In the genomic region with DNA sequence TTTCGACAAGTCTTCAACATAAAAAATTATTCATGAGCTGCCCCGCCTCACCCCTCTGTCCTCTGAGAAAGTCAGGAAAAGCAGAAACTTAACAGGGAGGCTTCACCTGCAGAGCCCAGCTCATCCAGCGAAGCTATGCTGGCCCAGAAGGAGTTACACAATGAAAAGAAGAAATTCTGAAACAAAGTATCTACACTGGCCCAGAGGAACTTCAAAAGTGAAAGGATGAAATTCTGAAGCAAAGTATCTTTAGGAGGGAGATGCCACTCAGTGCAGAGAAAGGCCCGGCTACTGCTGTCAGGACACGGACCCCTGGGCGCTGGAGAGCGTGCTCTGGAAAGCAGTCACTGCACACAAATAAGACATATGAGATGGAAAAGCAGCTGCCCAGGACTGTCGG, we compare ENCODE assay signal across 17 cellular contexts. TPM values are rescaled to one million over a fixed set of nuclear protein-coding genes. Genes with fewer than 3 reads are reported as not detected.
DNase-seq lines count a peak whose midpoint lies in the region; ATAC-seq and TF ChIP-seq lines count a peak whose summit lies in the region.
"Had no signal": no experiment of that assay in that cellular context is flagged by ENCODE, and none has a peak within 500 bp of the region (broad histone marks: within the 10 kb centered on the region; RNA-seq: fewer than 3 reads in every experiment).

No MANE protein-coding gene starts in this region.

- H3K4me1 Mint-ChIP-seq in CD4-positive, CD25-positive, alpha-beta regulatory T cell, result peaks cover 4 to 46% (median 17%) of the 10 kb centered on the region in 4 donors
- H3K4me1 Mint-ChIP-seq in natural killer cell, result peaks cover 25 to 36% of the 10 kb centered on the region in 2 donors

- H3K27me3 ChIP-seq in CD4-positive, CD25-positive, alpha-beta regulatory T cell (ENCODE audit: control insufficient read depth, insufficient read depth, low read length), result no peaks in the 10 kb centered on the region
- no peaks in the 10 kb centered on the region for H3K27me3 ChIP-seq in HCT116 (ENCODE audit: insufficient read depth, low read length)

- TF ChIP-seq POLR2A in HCT116 (IDR thresholded peaks at IDR 0.05; ENCODE audit: borderline replicate concordance, extremely low read depth, insufficient read depth, insufficient read length) (no peak), erythroblast (IDR thresholded peaks at IDR 0.05; ENCODE audit: low read length) (no peak)

- no peak for DNase-seq in CD4-positive, CD25-positive, alpha-beta regulatory T cell
- no peak for DNase-seq in HCT116 (ENCODE audit: low read depth, low spot score)
- DNase-seq in activated naive CD4-positive, alpha-beta T cell treated with anti-CD3 and anti-CD28 coated beads, Interleukin-2, amount 50 U/mL, for 72 hours (ENCODE audit: low spot score in 2 of 2), result no peak
- DNase-seq in natural killer cell, result no peak
- DNase-seq in NCI-H446 treated with DMSO at 0.1 percent for 48 hours (lab: John Stamatoyannopoulos, UW), result no peak
- no peak for DNase-seq in erythroblast (lab: John Stamatoyannopoulos, UW)
- DNase-seq in NCI-H1048 (lab: John Stamatoyannopoulos, UW), result no peak
- DNase-seq: GM23248, NCI-H1436 treated with DMSO at 0.1 percent for 48 hours, NCI-H748 treated with DMSO at 0.1 percent for 48 hours, SW 1271 had no signal

- H3K36me3 ChIP-seq in CD4-positive, CD25-positive, alpha-beta regulatory T cell (ENCODE audit: control insufficient read depth, insufficient read depth, low read length), result peaks cover 11% of the 10 kb centered on the region
- H3K36me3 ChIP-seq in HCT116 (ENCODE audit: control insufficient read depth in 1 of 2, insufficient read depth in 2 of 2, low read length in 2 of 2), result peaks cover 15 to 16% of the 10 kb centered on the region in 2 experiments; a peak in 3 of 4 replicates

- intact Hi-C loops in HCT116 (cut with micrococcal nuclease), result no loop called here
- intact Hi-C loops in natural killer cell (cut with micrococcal nuclease), result loop anchor here (5.0 kb wide), 1 partner anchor 118 kb away; no protein-coding TSS in a partner anchor

- no peak overlapping the region for H3K4me3 ChIP-seq in CD4-positive, CD25-positive, alpha-beta regulatory T cell (ENCODE audit: low read depth, low read length)
- H3K4me3 ChIP-seq in HCT116 (replicated peaks in 1 of 2; ENCODE audit: low read depth in 1 of 2, low read length in 2 of 2), result no peak overlapping the region
- H3K4me3 ChIP-seq: lung had no signal

- H3K9me2 ChIP-seq in HCT116 (ENCODE audit: insufficient read depth), result no peaks in the 10 kb centered on the region

- RAD21 ChIA-PET in HCT116 (lab: Charles Lee; ENCODE audit: low non-redundant PET in 1 of 2, low total read pairs in 2 of 2, uncharacterized antibody in 2 of 2, unreplicated experiment in 2 of 2), result interaction anchor here in 1 of 2 experiments (0.7 kb wide), 1 partner anchor 313 kb away, joined by 4 read pairs; no protein-coding TSS in a partner anchor

- TF ChIP-seq CTCF in HCT116 (IDR thresholded peaks at IDR 0.05 in 2 of 3, conservative IDR thresholded peaks at IDR 0.05 in 1 of 3; ENCODE audit: borderline replicate concordance in 1 of 3, insufficient read depth in 1 of 3, low read depth in 2 of 3, low read length in 2 of 3), result no peak
- no peak for TF ChIP-seq CTCF in natural killer cell (IDR thresholded peaks at IDR 0.05)

- POLR2A ChIA-PET in HCT116 (lab: Charles Lee), result no interaction called here

- H3K9me3 Mint-ChIP-seq in CD4-positive, CD25-positive, alpha-beta regulatory T cell, result no peaks in the 10 kb centered on the region
- no peaks in the 10 kb centered on the region for H3K9me3 Mint-ChIP-seq in activated naive CD4-positive, alpha-beta T cell treated with anti-CD3 and anti-CD28 coated beads, Interleukin-2, amount 50 U/mL, for 72 hours
- no peaks in the 10 kb centered on the region for H3K9me3 Mint-ChIP-seq in natural killer cell

- no peaks in the 10 kb centered on the region for H3K9me3 ChIP-seq in CD4-positive, CD25-positive, alpha-beta regulatory T cell (ENCODE audit: control insufficient read depth in 2 of 2, low read length in 2 of 2)
- no peaks in the 10 kb centered on the region for H3K9me3 ChIP-seq in HCT116 (ENCODE audit: control insufficient read depth in 1 of 2, insufficient read depth in 1 of 2, low read depth in 1 of 2, low read length in 2 of 2)

- no peak overlapping the region for H2AFZ ChIP-seq in HCT116 (ENCODE audit: low read depth, low read length, poor library complexity, severe bottlenecking)
- H2AFZ ChIP-seq: GM23248 had no signal

- no peak for ATAC-seq in CD4-positive, CD25-positive, alpha-beta regulatory T cell (ENCODE audit: low read depth in 2 of 2)
- ATAC-seq in HCT116, result no peak
- no peak for ATAC-seq in activated naive CD4-positive, alpha-beta T cell treated with anti-CD3 and anti-CD28 coated beads, Interleukin-2, amount 50 U/mL, for 72 hours
- ATAC-seq in natural killer cell, result no peak
- no peak for ATAC-seq in HG03108 (IDR thresholded peaks at IDR 0.05; ENCODE audit: unreplicated experiment)
- ATAC-seq: esophagus mucosa had no signal

- H3K27ac Mint-ChIP-seq in CD4-positive, CD25-positive, alpha-beta regulatory T cell, result peak overlapping the region; percentile 58 to 88 (median 63)
- peak overlapping the region; percentile 65 to 74 for H3K27ac Mint-ChIP-seq in activated naive CD4-positive, alpha-beta T cell treated with anti-CD3 and anti-CD28 coated beads, Interleukin-2, amount 50 U/mL, for 72 hours
- peak overlapping the region; percentile 70 to 79 for H3K27ac Mint-ChIP-seq in natural killer cell

- peak overlapping the region; percentile 81 to 90 (median 86) for H3K4me3 Mint-ChIP-seq in CD4-positive, CD25-positive, alpha-beta regulatory T cell
- H3K4me3 Mint-ChIP-seq in natural killer cell, result peak overlapping the region; percentile 81

- peaks cover 39% of the 10 kb centered on the region for H3K4me1 ChIP-seq in CD4-positive, CD25-positive, alpha-beta regulatory T cell (ENCODE audit: control insufficient read depth, insufficient read depth, low read length, poor library complexity, severe bottlenecking)
- H3K4me1 ChIP-seq in HCT116 (ENCODE audit: control insufficient read depth in 1 of 2, insufficient read depth in 2 of 2, low read length in 2 of 2), result peaks cover 19 to 26% of the 10 kb centered on the region in 2 experiments

- H3K27me3 Mint-ChIP-seq in CD4-positive, CD25-positive, alpha-beta regulatory T cell, result no peaks in the 10 kb centered on the region
- H3K27me3 Mint-ChIP-seq in natural killer cell (ENCODE audit: low read depth in 2 of 2), result no peaks in the 10 kb centered on the region

- TF ChIP-seq RAD21 in HCT116 (IDR thresholded peaks at IDR 0.05; ENCODE audit: low read depth), result no peak

- no peaks in the 10 kb centered on the region for H4K20me1 ChIP-seq in HCT116 (ENCODE audit: insufficient read depth)

- H3K4me2 ChIP-seq in HCT116 (ENCODE audit: low read length), result peak overlapping the region; percentile 22; the same call in 1 of the 2 replicates

- no peaks in the 10 kb centered on the region for H3K36me3 Mint-ChIP-seq in CD4-positive, CD25-positive, alpha-beta regulatory T cell
- H3K36me3 Mint-ChIP-seq in activated naive CD4-positive, alpha-beta T cell treated with anti-CD3 and anti-CD28 coated beads, Interleukin-2, amount 50 U/mL, for 72 hours, result peaks cover 7 to 11% of the 10 kb centered on the region in 2 donors
- H3K36me3 Mint-ChIP-seq in natural killer cell, result no peaks in the 10 kb centered on the region

- CTCF ChIA-PET in HCT116 (lab: Charles Lee), result no interaction called here

- no peak overlapping the region for H3K9ac ChIP-seq in HCT116 (ENCODE audit: low read length)

- H3K79me2 ChIP-seq in HCT116 (ENCODE audit: insufficient read depth, low read length), result peaks cover 29% of the 10 kb centered on the region

- TSS peak; percentile 30 for BruUV-seq in HCT116 (replicated peaks; lab: Mats Ljungman, UMichigan)

- peak overlapping the region; percentile 65 for H3K27ac ChIP-seq in CD4-positive, CD25-positive, alpha-beta regulatory T cell (ENCODE audit: insufficient read depth, low read length, poor library complexity, severe bottlenecking)
- no peak overlapping the region for H3K27ac ChIP-seq in HCT116 (ENCODE audit: low read depth, low read length)
- H3K27ac ChIP-seq: GM23248 had no signal

TF ChIP-seq in HCT116, 20 proteins besides CTCF, POLR2A, EP300 and RAD21 (continues in another document):
- no peak for TF ChIP-seq EGR1 (IDR thresholded peaks at IDR 0.05; ENCODE audit: low read depth)
- no peak for TF ChIP-seq SRF (IDR thresholded peaks at IDR 0.05; ENCODE audit: low read depth)

RNA-seq across cellular contexts. Expression of gene GALNS, which starts 1.6 kb away (rescaled TPM):
- 63.1 TPM for total RNA-seq in CD4-positive, CD25-positive, alpha-beta regulatory T cell
- 10 to 100 TPM in 3 of 4 donors, 1 to 10 TPM in 1; 8.1 to 13.9 (median 11.3) TPM for polyA plus RNA-seq in CD4-positive, CD25-positive, alpha-beta regulatory T cell
- 44.6 TPM for total RNA-seq in HCT116 (2021; ENCODE audit: unreplicated experiment)
- polyA plus RNA-seq in HCT116 (2012), result 22.7 and 24.3 TPM in 2 replicates
- total RNA-seq in activated naive CD4-positive, alpha-beta T cell treated with anti-CD3 and anti-CD28 coated beads, Interleukin-2, amount 50 U/mL, for 72 hours, result 10 to 100 TPM; 29.3 to 50.3 TPM
- 10 to 100 TPM; 58.1 to 75.8 (median 65.7) TPM for total RNA-seq in natural killer cell

RNA-seq across cellular contexts. Expression of gene TRAPPC2L, which starts 1.8 kb away (rescaled TPM):
- 49.5 TPM for total RNA-seq in CD4-positive, CD25-positive, alpha-beta regulatory T cell
- polyA plus RNA-seq in CD4-positive, CD25-positive, alpha-beta regulatory T cell, result 100 to 1,000 TPM; 111 to 164 (median 131) TPM
- total RNA-seq in HCT116 (2021; ENCODE audit: unreplicated experiment) (94.1 TPM), natural killer cell (10 to 100 TPM; 31.9 to 39.0 (median 36.2) TPM)
- 141 and 162 TPM in 2 replicates for polyA plus RNA-seq in HCT116 (2012)
- 10 to 100 TPM; 36.0 to 63.5 TPM for total RNA-seq in activated naive CD4-positive, alpha-beta T cell treated with anti-CD3 and anti-CD28 coated beads, Interleukin-2, amount 50 U/mL, for 72 hours

RNA-seq across cellular contexts. Expression of gene PABPN1L, which starts 11.3 kb away (rescaled TPM):
- not detected for total RNA-seq in CD4-positive, CD25-positive, alpha-beta regulatory T cell
- not detected for polyA plus RNA-seq in CD4-positive, CD25-positive, alpha-beta regulatory T cell
- 0.57 TPM for total RNA-seq in HCT116 (2021; ENCODE audit: unreplicated experiment)
- 0.07 and 0.33 TPM in 2 replicates for polyA plus RNA-seq in HCT116 (2012)
- total RNA-seq in activated naive CD4-positive, alpha-beta T cell treated with anti-CD3 and anti-CD28 coated beads, Interleukin-2, amount 50 U/mL, for 72 hours, result not detected
- total RNA-seq in natural killer cell, result under 1 TPM in 1 of 3 donors, not detected in 2; 0.43 TPM
- total RNA-seq: bronchial epithelial cell, esophagus mucosa, GM23248, lung, pulmonary artery endothelial cell, subcutaneous adipose tissue had no signal
- polyA plus RNA-seq: GM23248 had no signal

RNA-seq across cellular contexts. Expression of gene APRT, which starts 43.4 kb away (rescaled TPM):
- 145 TPM for total RNA-seq in CD4-positive, CD25-positive, alpha-beta regulatory T cell
- 100 to 1,000 TPM; 370 to 489 (median 443) TPM for polyA plus RNA-seq in CD4-positive, CD25-positive, alpha-beta regulatory T cell
- total RNA-seq in HCT116 (2021; ENCODE audit: unreplicated experiment) (311 TPM), natural killer cell (100 to 1,000 TPM; 118 to 123 (median 120) TPM)
- polyA plus RNA-seq in HCT116 (2012), result 329 and 349 TPM in 2 replicates
- 100 to 1,000 TPM; 145 to 168 TPM for total RNA-seq in activated naive CD4-positive, alpha-beta T cell treated with anti-CD3 and anti-CD28 coated beads, Interleukin-2, amount 50 U/mL, for 72 hours

RNA-seq across cellular contexts. Expression of gene CDT1, which starts 51.6 kb away (rescaled TPM):
- 4.8 TPM for total RNA-seq in CD4-positive, CD25-positive, alpha-beta regulatory T cell
- polyA plus RNA-seq in CD4-positive, CD25-positive, alpha-beta regulatory T cell, result 1 to 10 TPM in 2 of 4 donors, under 1 TPM in 2; 0.60 to 1.4 (median 1.2) TPM
- 160 TPM for total RNA-seq in HCT116 (2021; ENCODE audit: unreplicated experiment)
- polyA plus RNA-seq in HCT116 (2012), result 123 and 132 TPM in 2 replicates
- total RNA-seq in activated naive CD4-positive, alpha-beta T cell treated with anti-CD3 and anti-CD28 coated beads, Interleukin-2, amount 50 U/mL, for 72 hours, result 100 to 1,000 TPM; 145 to 240 TPM
- total RNA-seq in natural killer cell, result 1 to 10 TPM; 2.2 to 3.8 (median 2.6) TPM
